In the genomic region with DNA sequence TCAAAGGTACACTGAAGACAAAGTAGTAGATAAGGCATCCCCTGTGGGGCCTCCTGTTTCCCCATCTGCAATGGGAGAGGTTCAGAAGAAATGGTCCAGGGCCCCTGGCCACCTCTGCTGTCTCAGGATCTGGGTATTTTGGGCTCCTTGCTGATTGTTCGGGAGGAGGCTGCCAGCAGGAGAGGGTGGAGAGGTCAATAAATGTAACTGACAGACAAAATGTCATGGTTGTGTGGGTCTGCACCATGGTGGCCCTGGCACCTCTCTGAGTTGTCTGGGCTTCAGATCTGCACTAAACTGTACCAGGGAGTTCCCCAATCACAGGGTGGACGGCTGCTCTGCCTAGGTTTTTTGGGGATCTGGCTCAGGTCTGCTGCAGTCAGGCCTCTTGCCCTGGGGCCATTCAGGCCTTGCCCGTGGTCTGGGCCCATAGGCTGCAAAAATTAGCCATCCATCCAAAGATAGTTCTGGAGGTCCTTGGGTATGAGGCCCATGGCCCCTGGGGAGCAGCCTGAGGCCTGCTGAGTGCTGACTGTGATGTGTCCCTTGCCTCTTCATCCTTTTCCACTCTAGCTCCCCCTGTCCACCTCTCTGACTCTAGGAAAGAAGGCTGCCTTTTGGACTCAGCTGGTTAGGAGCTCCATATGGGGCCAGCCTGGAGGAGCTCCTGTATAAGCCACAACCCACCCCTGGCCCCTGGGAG, we compare ENCODE assay signal across 8 cellular contexts. TPM values are rescaled to one million over a fixed set of nuclear protein-coding genes. Genes with fewer than 3 reads are reported as not detected.
A peak's percentile ranks its signal among the peaks of the same experiment; 100 is the strongest.
DNase-seq lines count a peak whose midpoint lies in the region; ATAC-seq, FAIRE-seq and TF ChIP-seq lines count a peak whose summit lies in the region.

No MANE protein-coding gene starts in this region.

- H4K20me1 ChIP-seq in OCI-LY3 (ENCODE audit: insufficient read depth, low read length) (0 out of 2 replicates have a peak, but pooled peaks cover 5% of the 10 kb centered on the region), endothelial cell of umbilical vein (replicated peaks; ENCODE audit: control insufficient read depth, extremely low read depth, insufficient read depth, low read length) (no peaks in the 10 kb centered on the region), PC-3 (ENCODE audit: low read length) (no peaks in the 10 kb centered on the region)

- H3K4me2 ChIP-seq in OCI-LY3 (ENCODE audit: low read length) (peak overlapping the region; percentile 57), endothelial cell of umbilical vein (ENCODE audit: insufficient read depth, low read length) (no peak overlapping the region), PC-3 (ENCODE audit: low read length) (no peak overlapping the region)

- H3K27ac Mint-ChIP-seq in progenitor cell of endocrine pancreas (peak overlapping the region; percentile 52), chondrocyte (ENCODE audit: unreplicated experiment) (no peak overlapping the region)

- BruUV-seq in endothelial cell of umbilical vein (replicated peaks; lab: Mats Ljungman, UMichigan) (no TSS peak), PC-3 (replicated peaks; lab: Mats Ljungman, UMichigan) (no TSS peak)

- H3K9me3 ChIP-seq in OCI-LY3 (ENCODE audit: insufficient read depth, low read length): no peaks in the 10 kb centered on the region
- no peaks in the 10 kb centered on the region for H3K9me3 ChIP-seq in endothelial cell of umbilical vein (replicated peaks; ENCODE audit: control insufficient read depth, insufficient read depth, low read length)
- H3K9me3 ChIP-seq in PC-3 (ENCODE audit: low read length): no peaks in the 10 kb centered on the region
- H3K9me3 ChIP-seq in sigmoid colon: no peaks in the 10 kb centered on the region

- 65 to 85% methylated on average over 3 of the region's 3 CpGs for WGBS in sigmoid colon, 2 donors

- CTCF ChIA-PET in endothelial cell of umbilical vein (lab: Charles Lee): interaction anchor here (0.8 to 2.6 kb wide), 6 partner anchors 11 to 64 kb away, joined by 3 to 34 read pairs (median 4); no protein-coding TSS in a partner anchor
- CTCF ChIA-PET in PC-3 (lab: Charles Lee): no interaction called here

- POLR2A ChIA-PET in endothelial cell of umbilical vein (lab: Charles Lee) (interaction anchor here (1.0 kb wide), 1 partner anchor 10 kb away, joined by 7 read pairs; no protein-coding TSS in a partner anchor), PC-3 (lab: Charles Lee; ENCODE audit: unreplicated experiment) (no interaction called here)

- no peak for FAIRE-seq in endothelial cell of umbilical vein (lab: Jason Lieb, UNC)

- H3K9me1 ChIP-seq in endothelial cell of umbilical vein (replicated peaks; ENCODE audit: control insufficient read depth, extremely low read depth, insufficient read depth, low read length): no peaks in the 10 kb centered on the region

- H3K9me2 ChIP-seq in PC-3 (replicated peaks; ENCODE audit: low read length): no peaks in the 10 kb centered on the region

- H3K4me1 Mint-ChIP-seq in progenitor cell of endocrine pancreas (ENCODE audit: low read depth) (peaks cover 25% of the 10 kb centered on the region), chondrocyte (ENCODE audit: low read depth) (no peaks in the 10 kb centered on the region)

- DNase-seq in endothelial cell of umbilical vein (ENCODE audit: low read depth, low spot score) (no peak), progenitor cell of endocrine pancreas (ENCODE audit: low spot score, unreplicated experiment) (no peak), PC-3 (no peak), chondrocyte (ENCODE audit: low spot score) (no peak), sigmoid colon (no peak)

- H3K27me3 Mint-ChIP-seq in progenitor cell of endocrine pancreas (no peaks in the 10 kb centered on the region), chondrocyte (ENCODE audit: low read depth) (no peaks in the 10 kb centered on the region)

- H2AFZ ChIP-seq in OCI-LY3 (ENCODE audit: low read depth, low read length): no peak overlapping the region
- no peak overlapping the region for H2AFZ ChIP-seq in endothelial cell of umbilical vein (ENCODE audit: low read depth, low read length)
- no peak overlapping the region for H2AFZ ChIP-seq in PC-3 (ENCODE audit: low read length)

- H3K27me3 ChIP-seq in OCI-LY3 (ENCODE audit: low read depth, low read length) (no peaks in the 10 kb centered on the region), endothelial cell of umbilical vein (ENCODE audit: control insufficient read depth in 2 of 2, insufficient read depth in 2 of 2, low read length in 2 of 2) (no peaks in the 10 kb centered on the region), PC-3 (ENCODE audit: low read length) (no peaks in the 10 kb centered on the region), sigmoid colon (no peaks in the 10 kb centered on the region)

- no peak for TF ChIP-seq EP300 in sigmoid colon (IDR thresholded peaks at IDR 0.05)

- H3K9me3 Mint-ChIP-seq in progenitor cell of endocrine pancreas (ENCODE audit: low read depth) (no peaks in the 10 kb centered on the region), chondrocyte (ENCODE audit: low read depth) (no peaks in the 10 kb centered on the region)

- peak overlapping the region; percentile 41; the same call in 1 of the 2 replicates for H3K27ac ChIP-seq in OCI-LY3 (ENCODE audit: low read length)
- H3K27ac ChIP-seq in endothelial cell of umbilical vein (ENCODE audit: insufficient read depth, low read depth, low read length): peak overlapping the region; percentile 77
- no peak overlapping the region for H3K27ac ChIP-seq in PC-3 (ENCODE audit: low read length)
- peak overlapping the region in 1 of 4 donors; percentile 42 for H3K27ac ChIP-seq in sigmoid colon

- H3K36me3 Mint-ChIP-seq in progenitor cell of endocrine pancreas (ENCODE audit: insufficient read depth) (peaks cover 10% of the 10 kb centered on the region), chondrocyte (ENCODE audit: low read depth) (peaks cover 5% of the 10 kb centered on the region)

- peak; percentile 3 for ATAC-seq in GM21619 (IDR thresholded peaks at IDR 0.05; ENCODE audit: unreplicated experiment)
- ATAC-seq in HG03432 (IDR thresholded peaks at IDR 0.05; ENCODE audit: unreplicated experiment): no peak
- no peak for ATAC-seq in PC-3

- intact Hi-C loops in endothelial cell of umbilical vein (cut with micrococcal nuclease): loop anchor here (1.0 kb wide), 1 partner anchor 8 kb away; a partner anchor contains a TSS
- intact Hi-C loops in PC-3 (cut with micrococcal nuclease): no loop called here
- intact Hi-C loops in sigmoid colon (cut with DNase I): no loop called here

- TF ChIP-seq POLR2A in endothelial cell of umbilical vein (IDR thresholded peaks at IDR 0.05; ENCODE audit: low read depth, low read length): no peak
- TF ChIP-seq POLR2A in sigmoid colon (IDR thresholded peaks at IDR 0.05): no peak

- H3K36me3 ChIP-seq in OCI-LY3 (replicated peaks; ENCODE audit: low read depth, low read length) (peaks cover 21% of the 10 kb centered on the region), endothelial cell of umbilical vein (ENCODE audit: control insufficient read depth in 2 of 2, extremely low read depth in 1 of 2, insufficient read depth in 2 of 2, low read length in 2 of 2) (peaks cover 3 to 8% of the 10 kb centered on the region in 2 experiments), PC-3 (ENCODE audit: low read depth, low read length) (no peaks in the 10 kb centered on the region), sigmoid colon (no peaks in the 10 kb centered on the region)

- H3K4me3 Mint-ChIP-seq in progenitor cell of endocrine pancreas (ENCODE audit: low read depth) (no peak overlapping the region), chondrocyte (ENCODE audit: unreplicated experiment) (no peak overlapping the region)

- peaks cover 50% of the 10 kb centered on the region for H3K79me2 ChIP-seq in OCI-LY3 (ENCODE audit: low read length)
- H3K79me2 ChIP-seq in endothelial cell of umbilical vein (ENCODE audit: control insufficient read depth, insufficient read depth, low read length): peaks cover 34% of the 10 kb centered on the region
- H3K79me2 ChIP-seq in PC-3 (ENCODE audit: low read length): peaks cover 23% of the 10 kb centered on the region

- TF ChIP-seq CTCF in OCI-LY3 (IDR thresholded peaks at IDR 0.05; ENCODE audit: low read depth, low read length) (no peak), endothelial cell of umbilical vein (IDR thresholded peaks at IDR 0.05; ENCODE audit: extremely low read depth in 1 of 2, insufficient read depth in 1 of 2, low read depth in 1 of 2, low read length in 2 of 2) (no peak), progenitor cell of endocrine pancreas (IDR thresholded peaks at IDR 0.05; ENCODE audit: unreplicated experiment) (no peak), PC-3 (conservative IDR thresholded peaks at IDR 0.05; ENCODE audit: low read depth, low read length) (no peak), chondrocyte (IDR thresholded peaks at IDR 0.05) (no peak), sigmoid colon (IDR thresholded peaks at IDR 0.05) (no peak)

- H3K9ac ChIP-seq in OCI-LY3 (ENCODE audit: low read length): peak overlapping the region; percentile 33; the same call in 1 of the 2 replicates
- H3K9ac ChIP-seq in endothelial cell of umbilical vein (replicated peaks; ENCODE audit: extremely low read depth, insufficient read depth, low read length): no peak overlapping the region
- no peak overlapping the region for H3K9ac ChIP-seq in PC-3 (ENCODE audit: low read length)

- no peaks in the 10 kb centered on the region for H3F3A ChIP-seq in PC-3 (ENCODE audit: low read length, unreplicated experiment)

- dilution Hi-C loops in endothelial cell of umbilical vein (cut with MboI; ENCODE audit: extremely low pct_ligation_motif_present, low sequenced_read_pairs): no loop called here

- H3K4me1 ChIP-seq in OCI-LY3 (ENCODE audit: low read length) (peaks cover 51% of the 10 kb centered on the region), endothelial cell of umbilical vein (ENCODE audit: control insufficient read depth, extremely low read depth, insufficient read depth, low read length) (peaks cover 22% of the 10 kb centered on the region), PC-3 (ENCODE audit: insufficient read depth, low read length) (peaks cover 10% of the 10 kb centered on the region), sigmoid colon (peaks cover 0 to 12% (median 4%) of the 10 kb centered on the region in 4 donors)

- H3K4me3 ChIP-seq in OCI-LY3 (ENCODE audit: low read length) (peak overlapping the region; percentile 38; the same call in 1 of the 2 replicates), endothelial cell of umbilical vein (replicated peaks in 1 of 3; ENCODE audit: insufficient read depth in 1 of 3, low read depth in 1 of 3, low read length in 3 of 3) (no peak overlapping the region), PC-3 (ENCODE audit: low read length) (no peak overlapping the region), sigmoid colon (no peak overlapping the region)

RNA-seq across cellular contexts. Expression of a gene that starts 7.5 kb away (rescaled TPM):
- total RNA-seq in endothelial cell of umbilical vein (84.7 and 90.1 TPM in 2 replicates), progenitor cell of endocrine pancreas (292 and 320 TPM in 2 replicates), PC-3 (2014; rRNA removed) (50.7 and 77.2 TPM in 2 replicates), chondrocyte (15.9 to 18.1 TPM (median 16.5 TPM) in 3 replicates), sigmoid colon (10 to 100 TPM in 3 of 4 donors, 1 to 10 TPM in 1; 9.6 to 36.0 (median 13.5) TPM)
- polyA plus RNA-seq in endothelial cell of umbilical vein (48.0 and 51.9 TPM in 2 replicates), sigmoid colon (10 to 100 TPM in 2 of 3 donors, 1 to 10 TPM in 1; 7.8 to 88.0 (median 11.3) TPM)
- polyA plus RNA-seq in endothelial cell of umbilical vein (2011; cell fraction: cytosol; rRNA removed): 18.2 and 22.1 TPM in 2 replicates
- 329 and 436 TPM in 2 replicates for polyA plus RNA-seq in endothelial cell of umbilical vein (2011; cell fraction: nucleus; rRNA removed)
- 38.7 and 46.6 TPM in 2 replicates for polyA plus RNA-seq in endothelial cell of umbilical vein (2012)
- polyA minus RNA-seq in endothelial cell of umbilical vein: 38.0 and 60.8 TPM in 2 replicates
- polyA minus RNA-seq in endothelial cell of umbilical vein (2011; cell fraction: cytosol; rRNA and poly(A)+ RNA removed): 8.8 TPM
- 67.7 and 92.5 TPM in 2 replicates for polyA minus RNA-seq in endothelial cell of umbilical vein (2011; cell fraction: nucleus; rRNA and poly(A)+ RNA removed)

RNA-seq across cellular contexts. Expression of a gene that starts 10.4 kb away (rescaled TPM):
- total RNA-seq in endothelial cell of umbilical vein (45.0 and 50.5 TPM in 2 replicates), progenitor cell of endocrine pancreas (62.3 and 64.3 TPM in 2 replicates), PC-3 (2014; rRNA removed) (44.2 and 67.8 TPM in 2 replicates), chondrocyte (21.8 to 23.3 TPM (median 22.3 TPM) in 3 replicates), sigmoid colon (10 to 100 TPM; 33.1 to 41.0 (median 36.6) TPM)
- polyA plus RNA-seq in endothelial cell of umbilical vein (31.2 and 35.1 TPM in 2 replicates), sigmoid colon (10 to 100 TPM; 58.9 to 80.9 (median 77.5) TPM)
- polyA plus RNA-seq in endothelial cell of umbilical vein (2011; cell fraction: cytosol; rRNA removed): 48.1 and 49.0 TPM in 2 replicates
- 58.5 and 62.2 TPM in 2 replicates for polyA plus RNA-seq in endothelial cell of umbilical vein (2011; cell fraction: nucleus; rRNA removed)
- 24.0 and 28.2 TPM in 2 replicates for polyA plus RNA-seq in endothelial cell of umbilical vein (2012)
- polyA minus RNA-seq in endothelial cell of umbilical vein: 64.5 and 73.4 TPM in 2 replicates
- 13.3 TPM for polyA minus RNA-seq in endothelial cell of umbilical vein (2011; cell fraction: cytosol; rRNA and poly(A)+ RNA removed)
- polyA minus RNA-seq in endothelial cell of umbilical vein (2011; cell fraction: nucleus; rRNA and poly(A)+ RNA removed): 64.2 and 70.6 TPM in 2 replicates
